Comparison of ENCODE assay signal across 8 cellular contexts in genomic region chr19:9075064-9075964, GRCh38. TPM values are rescaled to one million over a fixed set of nuclear protein-coding genes. Genes with fewer than 3 reads are reported as not detected.
A peak's percentile ranks its signal among the peaks of the same experiment; 100 is the strongest.
DNase-seq lines count a peak whose midpoint lies in the region; ATAC-seq and TF ChIP-seq lines count a peak whose summit lies in the region.

No MANE protein-coding gene starts in this region.

- peaks cover 0 to 4% of the 10 kb centered on the region in 2 donors for H3K4me1 Mint-ChIP-seq in stimulated activated naive B cell treated with anti-CD40 and anti-IgM and Interleukin-4, amounts not matched to agents 10 μg/mL and 1 μg/mL and 100 μg/mL, for 72 hours

- peak overlapping the region; percentile 38 for H3K9ac ChIP-seq in iPS-18a (ENCODE audit: low read length)

- no peaks in the 10 kb centered on the region for H3K9me3 Mint-ChIP-seq in stimulated activated naive B cell treated with anti-CD40 and anti-IgM and Interleukin-4, amounts not matched to agents 10 μg/mL and 1 μg/mL and 100 μg/mL, for 72 hours

- CTCF ChIA-PET in BJ (lab: Yijun Ruan, JAX) = no interaction called here

- H3K36me3 ChIP-seq in BJ (ENCODE audit: control insufficient read depth, insufficient read depth, low read length) = no peaks in the 10 kb centered on the region
- H3K36me3 ChIP-seq in iPS-18a (ENCODE audit: control insufficient read depth, low read depth, low read length) = no peaks in the 10 kb centered on the region

- peak; percentile 3 for DNase-seq in BJ (ENCODE audit: low read depth)
- DNase-seq in KG1 (lab: John Stamatoyannopoulos, UW) = peak; percentile 41
- DNase-seq in astrocyte of the cerebellum (ENCODE audit: low read depth) = peak; percentile 99
- peak; percentile 95 for DNase-seq in smooth muscle cell of the brain vasculature (ENCODE audit: low read depth, low spot score)
- DNase-seq in NCI-H524 treated with DMSO at 0.1 percent for 48 hours (lab: John Stamatoyannopoulos, UW) = no peak
- DNase-seq in stimulated activated naive B cell treated with anti-CD40 and anti-IgM and Interleukin-4, amounts not matched to agents 10 μg/mL and 1 μg/mL and 100 μg/mL, for 72 hours = no peak
- DNase-seq in OCI-M2 (lab: John Stamatoyannopoulos, UW; ENCODE audit: unreplicated experiment) = no peak

- POLR2A ChIA-PET in BJ (lab: Charles Lee) = no interaction called here

- TF ChIP-seq CTCF in BJ (IDR thresholded peaks at IDR 0.05; ENCODE audit: insufficient read depth, low read depth, low read length) (no peak), astrocyte of the cerebellum (IDR thresholded peaks at IDR 0.05; ENCODE audit: low read depth, low read length, missing control alignments) (no peak)

- H3K4me1 ChIP-seq in iPS-18a (ENCODE audit: control insufficient read depth, low read depth, low read length) = peaks cover 22% of the 10 kb centered on the region

- in situ Hi-C loops in astrocyte of the cerebellum (cut with HindIII; ENCODE audit: low sequenced_read_pairs) = loop anchor here (25.0 kb wide), 1 partner anchor 413 kb away; no protein-coding TSS in a partner anchor

- no peak overlapping the region for H3K27ac Mint-ChIP-seq in stimulated activated naive B cell treated with anti-CD40 and anti-IgM and Interleukin-4, amounts not matched to agents 10 μg/mL and 1 μg/mL and 100 μg/mL, for 72 hours

- no peak overlapping the region for H3K4me3 ChIP-seq in BJ (ENCODE audit: low read depth, low read length)
- H3K4me3 ChIP-seq in astrocyte of the cerebellum (ENCODE audit: low read depth, low read length) = no peak overlapping the region
- H3K4me3 ChIP-seq in iPS-18a (ENCODE audit: low read length) = no peak overlapping the region

- H3K27me3 ChIP-seq in BJ (ENCODE audit: control insufficient read depth, insufficient read depth, low read length) = no peaks in the 10 kb centered on the region
- no peaks in the 10 kb centered on the region for H3K27me3 ChIP-seq in iPS-18a (ENCODE audit: control insufficient read depth, insufficient read depth, low read length)

- ATAC-seq in stimulated activated naive B cell treated with anti-CD40 and anti-IgM and Interleukin-4, amounts not matched to agents 10 μg/mL and 1 μg/mL and 100 μg/mL, for 72 hours (replicated peaks) = no peak

- no peak overlapping the region for H3K4me3 Mint-ChIP-seq in stimulated activated naive B cell treated with anti-CD40 and anti-IgM and Interleukin-4, amounts not matched to agents 10 μg/mL and 1 μg/mL and 100 μg/mL, for 72 hours

- no peaks in the 10 kb centered on the region for H3K27me3 Mint-ChIP-seq in stimulated activated naive B cell treated with anti-CD40 and anti-IgM and Interleukin-4, amounts not matched to agents 10 μg/mL and 1 μg/mL and 100 μg/mL, for 72 hours

- H3K9me3 ChIP-seq in iPS-18a (ENCODE audit: control insufficient read depth, low read depth, low read length) = no peaks in the 10 kb centered on the region

- H3K27ac ChIP-seq in iPS-18a (ENCODE audit: low read length) = peak overlapping the region; percentile 52

- no peaks in the 10 kb centered on the region for H3K36me3 Mint-ChIP-seq in stimulated activated naive B cell treated with anti-CD40 and anti-IgM and Interleukin-4, amounts not matched to agents 10 μg/mL and 1 μg/mL and 100 μg/mL, for 72 hours

RNA-seq across cellular contexts. Expression of gene OR1M1, which starts 11.5 kb away (rescaled TPM):
- polyA plus RNA-seq in BJ (2011; rRNA removed) = not detected in 2 replicates
- not detected in 2 replicates for polyA minus RNA-seq in BJ (2011; rRNA and poly(A)+ RNA removed)

RNA-seq across cellular contexts. Expression of gene OR7G2, which starts 32.0 kb away (rescaled TPM):
- polyA plus RNA-seq in BJ (2011; rRNA removed) = not detected in 2 replicates
- not detected in 2 replicates for polyA minus RNA-seq in BJ (2011; rRNA and poly(A)+ RNA removed)

RNA-seq across cellular contexts. Expression of gene OR7G1, which starts 40.2 kb away (rescaled TPM):
- polyA plus RNA-seq in BJ (2011; rRNA removed) = not detected in 2 replicates
- not detected in 2 replicates for polyA minus RNA-seq in BJ (2011; rRNA and poly(A)+ RNA removed)

RNA-seq across cellular contexts. Expression of gene OR7G3, which starts 51.4 kb away (rescaled TPM):
- polyA plus RNA-seq in BJ (2011; rRNA removed) = not detected in 2 replicates
- polyA minus RNA-seq in BJ (2011; rRNA and poly(A)+ RNA removed) = not detected in 2 replicates

Comparison
In these comparisons a context has a peak if more than half of its experiments do, and no peak if none do; other contexts are left out.
1. DNase-seq: peak in BJ (single experiment), KG1 (single experiment), astrocyte of the cerebellum (single experiment) and smooth muscle cell of the brain vasculature (single experiment); none in NCI-H524 treated with DMSO at 0.1 percent for 48 hours (single experiment), stimulated activated naive B cell treated with anti-CD40 and anti-IgM and Interleukin-4, amounts not matched to agents 10 μg/mL and 1 μg/mL and 100 μg/mL, for 72 hours (single experiment) and OCI-M2 (single experiment).